ENCODE assay signal across 8 cellular contexts in genomic region chr6:163793584-163793983, GRCh38.
A peak's percentile ranks its signal among the peaks of the same experiment; 100 is the strongest.
DNase-seq lines count a peak whose midpoint lies in the region; ATAC-seq lines count a peak whose summit lies in the region.
"Had no signal": no experiment of that assay in that cellular context is flagged by ENCODE, and none has a peak within 500 bp of the region (broad histone marks: within the 10 kb centered on the region; RNA-seq: fewer than 3 reads in every experiment).

No MANE protein-coding gene starts in this region.

- no peak overlapping the region for H3K4me3 ChIP-seq in skeletal muscle cell (ENCODE audit: low read depth, low read length)

- H3K36me3 Mint-ChIP-seq in effector memory CD8-positive, alpha-beta T cell (ENCODE audit: insufficient read depth): no peaks in the 10 kb centered on the region

- no peak overlapping the region for H3K4me3 Mint-ChIP-seq in effector memory CD8-positive, alpha-beta T cell
- H3K4me3 Mint-ChIP-seq: activated B cell treated with CpG ODN at 0.5 μM for 24 hours had no signal

- peaks cover 0 to 1% of the 10 kb centered on the region in 2 donors for H3K9me3 Mint-ChIP-seq in effector memory CD8-positive, alpha-beta T cell

- H3K27ac Mint-ChIP-seq in effector memory CD8-positive, alpha-beta T cell: no peak overlapping the region
- H3K27ac Mint-ChIP-seq: activated B cell treated with CpG ODN at 0.5 μM for 24 hours had no signal

- peak; percentile 93 for ATAC-seq in GM19025 (IDR thresholded peaks at IDR 0.05; ENCODE audit: low read depth, unreplicated experiment)
- ATAC-seq in HG02852 (IDR thresholded peaks at IDR 0.05; ENCODE audit: unreplicated experiment): peak; percentile 98
- no peak for ATAC-seq in effector memory CD8-positive, alpha-beta T cell (replicated peaks)

- peaks cover 0 to 2% of the 10 kb centered on the region in 2 donors for H3K4me1 Mint-ChIP-seq in effector memory CD8-positive, alpha-beta T cell (ENCODE audit: low read depth in 2 of 2)
- H3K4me1 Mint-ChIP-seq: activated B cell treated with CpG ODN at 0.5 μM for 24 hours had no signal

- peaks cover 0 to 14% of the 10 kb centered on the region in 2 donors for H3K27me3 Mint-ChIP-seq in effector memory CD8-positive, alpha-beta T cell

- DNase-seq in SW480 (ENCODE audit: low spot score) (peak; percentile 25), skeletal muscle cell (ENCODE audit: low read depth) (peak; percentile 84), HuH-7 (ENCODE audit: low spot score) (no peak), NCI-H187 treated with DMSO at 0.1 percent for 48 hours (lab: John Stamatoyannopoulos, UW) (no peak)
- no peak for DNase-seq in effector memory CD8-positive, alpha-beta T cell
- DNase-seq: activated B cell treated with CpG ODN at 0.5 μM for 24 hours had no signal

Comparison
In these comparisons a context has a peak if more than half of its experiments do, and no peak if none do; other contexts are left out.
1. DNase-seq: peak in SW480 (single experiment) and skeletal muscle cell (single experiment); none in effector memory CD8-positive, alpha-beta T cell (0 of 3), HuH-7 (single experiment) and NCI-H187 treated with DMSO at 0.1 percent for 48 hours (single experiment).